ENCODE assay signal across 8 cellular contexts in the genomic region with DNA sequence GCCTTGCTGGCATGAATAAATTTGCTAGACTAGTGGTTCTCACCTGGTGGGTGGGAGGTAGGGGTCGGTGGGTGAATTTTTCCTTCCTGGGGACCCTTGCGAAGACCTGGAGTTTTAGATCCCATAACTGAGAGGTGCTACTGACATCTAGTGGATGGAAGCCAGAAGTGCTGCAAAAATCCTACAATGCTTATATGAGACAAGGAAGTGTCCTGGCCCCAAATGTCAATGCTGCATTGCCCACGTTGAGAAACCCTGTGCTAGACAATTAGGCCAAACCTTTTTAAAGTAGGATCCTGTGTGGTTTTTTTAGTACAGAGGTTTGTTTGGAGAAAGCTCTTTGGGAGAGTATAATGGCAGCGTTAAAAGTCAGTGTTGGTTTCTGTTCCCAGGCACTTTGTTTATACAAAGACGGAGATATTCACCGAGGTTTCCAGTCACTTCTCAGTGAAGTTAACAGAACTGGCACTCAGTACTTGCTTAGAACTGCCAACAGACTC. TPM values are rescaled to one million over a fixed set of nuclear protein-coding genes. Genes with fewer than 3 reads are reported as not detected.
DNase-seq lines count a peak whose midpoint lies in the region; ATAC-seq and TF ChIP-seq lines count a peak whose summit lies in the region.

No MANE protein-coding gene starts in this region.

- H3K9ac ChIP-seq in neuronal stem cell (ENCODE audit: low read depth, low read length, poor library complexity) = no peak overlapping the region

- peaks cover 0 to 2% of the 10 kb centered on the region in 2 donors for H3K9me3 ChIP-seq in neuronal stem cell (replicated peaks in 1 of 2; ENCODE audit: control insufficient read depth in 2 of 2, insufficient read depth in 1 of 2, low read depth in 1 of 2, low read length in 2 of 2)

- peak overlapping the region; percentile 60 for H2AFZ ChIP-seq in neuronal stem cell (ENCODE audit: low read length)

- H3K36me3 ChIP-seq in neuronal stem cell (replicated peaks in 1 of 2; ENCODE audit: control insufficient read depth in 2 of 2, insufficient read depth in 2 of 2, low read length in 2 of 2) = peaks cover 0 to 4% of the 10 kb centered on the region in 2 donors

- no peaks in the 10 kb centered on the region for H3K27me3 Mint-ChIP-seq in activated T-cell treated with anti-CD3 and anti-CD28 coated beads, Interleukin-2, amount 50 U/mL, for 72 hours (ENCODE audit: low read depth)

- ATAC-seq in GM18873 (IDR thresholded peaks at IDR 0.05; ENCODE audit: low FRiP score, unreplicated experiment) = peak; percentile 65
- ATAC-seq in HG03139 (IDR thresholded peaks at IDR 0.05; ENCODE audit: unreplicated experiment) = peak; percentile 64
- ATAC-seq in activated T-cell treated with anti-CD3 and anti-CD28 coated beads, Interleukin-2, amount 50 U/mL, for 72 hours (replicated peaks in 1 of 2) = peak; percentile 27 to 52
- ATAC-seq in GM19397 (IDR thresholded peaks at IDR 0.05; ENCODE audit: unreplicated experiment) = no peak

- no peak overlapping the region for H3K4ac ChIP-seq in neuronal stem cell (ENCODE audit: low read length)

- no peak overlapping the region for H4K91ac ChIP-seq in neuronal stem cell (ENCODE audit: low read depth, low read length, poor library complexity)

- H2BK5ac ChIP-seq in neuronal stem cell (ENCODE audit: low read length) = no peak overlapping the region

- H4K8ac ChIP-seq in neuronal stem cell (ENCODE audit: low read depth, low read length) = no peak overlapping the region

- peak overlapping the region in 1 of 2 donors; percentile 70 for H3K4me3 Mint-ChIP-seq in activated T-cell treated with anti-CD3 and anti-CD28 coated beads, Interleukin-2, amount 50 U/mL, for 72 hours

- H3K27me3 ChIP-seq in neuronal stem cell (ENCODE audit: control insufficient read depth in 3 of 3, insufficient read depth in 3 of 3, low read depth in 1 of 3, low read length in 3 of 3) = no peaks in the 10 kb centered on the region

- H2BK120ac ChIP-seq in neuronal stem cell (ENCODE audit: low read depth, low read length) = no peak overlapping the region

- H2BK15ac ChIP-seq in neuronal stem cell (ENCODE audit: low read length) = no peak overlapping the region

- H3K36me3 Mint-ChIP-seq in activated T-cell treated with anti-CD3 and anti-CD28 coated beads, Interleukin-2, amount 50 U/mL, for 72 hours (ENCODE audit: insufficient read depth in 2 of 2) = peaks cover 4 to 5% of the 10 kb centered on the region in 2 donors

- H3K18ac ChIP-seq in neuronal stem cell (ENCODE audit: low read length) = no peak overlapping the region

- peak overlapping the region; percentile 58 for H3K27ac Mint-ChIP-seq in activated T-cell treated with anti-CD3 and anti-CD28 coated beads, Interleukin-2, amount 50 U/mL, for 72 hours

- no peak overlapping the region for H3K14ac ChIP-seq in neuronal stem cell (ENCODE audit: low read length)

- peaks cover 14% of the 10 kb centered on the region for H3K4me1 Mint-ChIP-seq in activated T-cell treated with anti-CD3 and anti-CD28 coated beads, Interleukin-2, amount 50 U/mL, for 72 hours (ENCODE audit: low read depth)

- no peak overlapping the region for H3K4me2 ChIP-seq in neuronal stem cell (ENCODE audit: insufficient read depth, low read length, poor library complexity, severe bottlenecking)

- H3K27ac ChIP-seq in neuronal stem cell (replicated peaks; ENCODE audit: low read length) = no peak overlapping the region

- H3K79me1 ChIP-seq in neuronal stem cell (ENCODE audit: low read depth, low read length) = no peaks in the 10 kb centered on the region

- H3K23ac ChIP-seq in neuronal stem cell (ENCODE audit: low read depth, low read length, poor library complexity) = no peak overlapping the region

- H3K4me3 ChIP-seq in fibroblast of villous mesenchyme (ENCODE audit: low read depth, low read length) (peak overlapping the region; percentile 44), neuronal stem cell (ENCODE audit: low read length in 2 of 2) (no peak overlapping the region)

- H3K9me3 Mint-ChIP-seq in activated T-cell treated with anti-CD3 and anti-CD28 coated beads, Interleukin-2, amount 50 U/mL, for 72 hours = no peaks in the 10 kb centered on the region

- no peak overlapping the region for H2BK12ac ChIP-seq in neuronal stem cell (ENCODE audit: low read length)

- TF ChIP-seq CTCF in fibroblast of villous mesenchyme (IDR thresholded peaks at IDR 0.05; ENCODE audit: insufficient read depth, low read depth, low read length) = peak; percentile 95

- no CpG with 5 or more reads among the region's 6 CpGs for WGBS in neuronal stem cell (ENCODE audit: extremely low coverage in 2 of 2, insufficient read length in 2 of 2, insufficient replicate concordance in 1 of 2), 2 donors

- H2AK5ac ChIP-seq in neuronal stem cell (ENCODE audit: low read depth, low read length) = no peak overlapping the region

- DNase-seq in CMK (ENCODE audit: low read depth) (peak; percentile 4), NCI-H460 (ENCODE audit: extremely low read depth, low read depth) (peak; percentile 45), fibroblast of villous mesenchyme (ENCODE audit: low read depth) (peak; percentile 71), neuronal stem cell (ENCODE audit: low spot score) (peak; percentile 61)
- DNase-seq in activated T-cell treated with anti-CD3 and anti-CD28 coated beads, Interleukin-2, amount 50 U/mL, for 72 hours = peak; percentile 24 to 41

- H3K4me1 ChIP-seq in neuronal stem cell (ENCODE audit: control insufficient read depth in 2 of 2, insufficient read depth in 1 of 2, low read depth in 1 of 2, low read length in 2 of 2) = no peaks in the 10 kb centered on the region

RNA-seq across cellular contexts. Expression of a gene that starts 9.6 kb away (rescaled TPM):
- 52.9 and 54.6 TPM in 2 replicates for total RNA-seq in NCI-H460 (2014; rRNA removed; shearing (Covaris generic))
- polyA plus RNA-seq in NCI-H460 (2014; cell fraction: nucleus; rRNA removed) = 10.6 and 13.3 TPM in 2 replicates
- total RNA-seq in activated T-cell treated with anti-CD3 and anti-CD28 coated beads, Interleukin-2, amount 50 U/mL, for 72 hours = 10 to 100 TPM; 18.6 to 28.8 TPM
- total RNA-seq in fibroblast of villous mesenchyme = 23.5 and 32.0 TPM in 2 replicates
- 0.35 TPM for polyA plus RNA-seq in neuronal stem cell (2013, experiment 1 of 2)
- 0.44 TPM for polyA plus RNA-seq in neuronal stem cell (2013, experiment 2 of 2)

RNA-seq across cellular contexts. Expression of a gene that starts 30.4 kb away (rescaled TPM):
- 0.50 and 0.81 TPM in 2 replicates for total RNA-seq in NCI-H460 (2014; rRNA removed; shearing (Covaris generic))
- polyA plus RNA-seq in NCI-H460 (2014; cell fraction: nucleus; rRNA removed) = 0.42 and 2.0 TPM in 2 replicates
- total RNA-seq in activated T-cell treated with anti-CD3 and anti-CD28 coated beads, Interleukin-2, amount 50 U/mL, for 72 hours = 10 to 100 TPM; 65.8 to 68.8 TPM
- 1.3 TPM in 2 replicates for total RNA-seq in fibroblast of villous mesenchyme
- polyA plus RNA-seq in neuronal stem cell (2013, experiment 1 of 2) = 15.0 TPM
- polyA plus RNA-seq in neuronal stem cell (2013, experiment 2 of 2) = 11.1 TPM

Comparison
In these comparisons a context has a peak if more than half of its experiments do, and no peak if none do; other contexts are left out.
1. DNase-seq: peak in every context shown above with its lines; median percentile 71 in fibroblast of villous mesenchyme; 61 in neuronal stem cell; 45 in NCI-H460; 32 in activated T-cell treated with anti-CD3 and anti-CD28 coated beads, Interleukin-2, amount 50 U/mL, for 72 hours; 4 in CMK.
2. RNA of a gene that starts 30.4 kb away (total RNA-seq): 65.8 to 68.8 TPM in activated T-cell treated with anti-CD3 and anti-CD28 coated beads, Interleukin-2, amount 50 U/mL, for 72 hours; 1.3 TPM in fibroblast of villous mesenchyme and 0.50 to 0.81 TPM in NCI-H460; every median in the first group is over 10 times any median in the second.